ENCODE assay signal across 24 cellular contexts in the genomic region with DNA sequence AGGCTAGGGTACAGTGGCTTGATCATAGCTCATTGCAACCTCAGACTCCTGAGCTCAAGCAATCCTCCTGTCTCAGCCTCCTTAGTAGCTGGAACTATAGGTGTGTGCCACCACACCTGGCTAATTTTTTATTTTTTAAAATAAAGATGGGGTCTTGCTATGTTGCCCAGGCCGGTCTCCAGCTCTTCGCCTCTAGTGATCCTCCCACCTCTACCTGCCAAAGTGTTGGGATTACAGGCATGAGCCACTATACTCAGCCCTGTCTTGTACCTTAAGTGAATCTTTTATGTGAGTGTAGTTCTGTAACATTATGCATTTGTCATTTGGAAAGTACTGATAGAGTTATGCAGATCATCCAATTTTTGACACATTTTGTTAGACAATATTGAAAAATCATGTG.
DNase-seq lines count a peak whose midpoint lies in the region; ATAC-seq, FAIRE-seq and TF ChIP-seq lines count a peak whose summit lies in the region.
"Had no signal": no experiment of that assay in that cellular context is flagged by ENCODE, and none has a peak within 500 bp of the region (broad histone marks: within the 10 kb centered on the region; RNA-seq: fewer than 3 reads in every experiment).

No MANE protein-coding gene starts in this region.

- H3K27ac ChIP-seq in HepG2 (ENCODE audit: extremely low read length, insufficient read depth, low read length) (no peak overlapping the region), right lobe of liver (no peak overlapping the region), GM12878 (ENCODE audit: control insufficient read depth, insufficient read depth) (peak overlapping the region; percentile 50), endodermal cell (ENCODE audit: low read depth, low read length) (no peak overlapping the region)
- H3K27ac ChIP-seq: 22Rv1; A549; BLaER1 treated with 17β-estradiol and CSF1 and Interleukin-3, amounts not matched to agents 10 nM and 100 nM; C4-2B had no signal

- WGBS in HepG2 (ENCODE audit: low lambda C conversion rate) = 100% methylated on average over 2 of the region's 2 CpGs
- WGBS in right lobe of liver (ENCODE audit: insufficient coverage, low coverage, low lambda C conversion rate, missing lambda C conversion rate) = 90% methylated on average over 2 of the region's 2 CpGs
- 100% methylated on average over 2 of the region's 2 CpGs for WGBS in GM12878 (ENCODE audit: insufficient coverage, insufficient replicate concordance, low lambda C conversion rate, missing lambda C conversion rate)
- WGBS in endodermal cell (ENCODE audit: insufficient coverage in 1 of 2, insufficient read length in 1 of 2), 2 experiments = 93% methylated on average over 2 of the region's 2 CpGs; no CpG with 5 or more reads in 1 of the 2 experiments

- H3K36me3 Mint-ChIP-seq in endodermal cell (ENCODE audit: low read depth) = no peaks in the 10 kb centered on the region

- no peaks in the 10 kb centered on the region for H3K27me3 ChIP-seq in HepG2 (ENCODE audit: control insufficient read depth in 1 of 2, insufficient read depth in 2 of 2, low read length in 2 of 2)
- H3K27me3 ChIP-seq in right lobe of liver = no peaks in the 10 kb centered on the region
- H3K27me3 ChIP-seq in GM12878 (replicated peaks in 1 of 2; ENCODE audit: control insufficient read depth in 2 of 2, insufficient read depth in 2 of 2, low read length in 1 of 2) = no peaks in the 10 kb centered on the region
- no peaks in the 10 kb centered on the region for H3K27me3 ChIP-seq in endodermal cell (ENCODE audit: control insufficient read depth, insufficient read depth, low read length, poor library complexity, severe bottlenecking)
- H3K27me3 ChIP-seq: BLaER1 treated with 17β-estradiol and CSF1 and Interleukin-3, amounts not matched to agents 10 nM and 100 nM had no signal

- TF ChIP-seq POLR2A in HepG2 (IDR thresholded peaks at IDR 0.05; ENCODE audit: insufficient read depth in 1 of 2, low read depth in 2 of 2, low read length in 2 of 2) (no peak), right lobe of liver (IDR thresholded peaks at IDR 0.05) (no peak), GM12878 (IDR thresholded peaks at IDR 0.05; ENCODE audit: low read depth, low read length) (no peak)

- peaks cover 14% of the 10 kb centered on the region for H3K4me1 Mint-ChIP-seq in endodermal cell

- H3K4me3 Mint-ChIP-seq in endodermal cell = no peak overlapping the region
- H3K4me3 Mint-ChIP-seq: B cell; CD4-positive, alpha-beta T cell; CD8-positive, alpha-beta memory T cell had no signal

- H3K9ac ChIP-seq in HepG2 (ENCODE audit: insufficient read depth, low read depth, low read length) = no peak overlapping the region
- no peak overlapping the region for H3K9ac ChIP-seq in GM12878 (ENCODE audit: control insufficient read depth, insufficient read depth, low read length)
- H3K9ac ChIP-seq in endodermal cell (ENCODE audit: extremely low read depth, low read length, poor library complexity, severe bottlenecking) = no peak overlapping the region
- H3K9ac ChIP-seq: BLaER1 treated with 17β-estradiol and CSF1 and Interleukin-3, amounts not matched to agents 10 nM and 100 nM had no signal

- peaks cover 6% of the 10 kb centered on the region for H3K9me3 Mint-ChIP-seq in endodermal cell
- H3K9me3 Mint-ChIP-seq: CD4-positive, alpha-beta T cell; CD8-positive, alpha-beta memory T cell had no signal

- no peak for TF ChIP-seq EP300 in HepG2 (IDR thresholded peaks at IDR 0.05; ENCODE audit: low read depth in 2 of 2, low read length in 2 of 2)
- no peak for TF ChIP-seq EP300 in HepG2 (CRISPR knock-in tag; IDR thresholded peaks at IDR 0.05; ENCODE audit: borderline replicate concordance)
- no peak for TF ChIP-seq EP300 in GM12878 (IDR thresholded peaks at IDR 0.05; ENCODE audit: borderline replicate concordance in 1 of 2, control insufficient read depth in 1 of 2, low read depth in 2 of 2, low read length in 2 of 2)

- peaks cover 11% of the 10 kb centered on the region for H3K27me3 Mint-ChIP-seq in endodermal cell (ENCODE audit: insufficient read depth)
- H3K27me3 Mint-ChIP-seq: B cell; CD4-positive, alpha-beta T cell had no signal

- peaks cover 51% of the 10 kb centered on the region for H3K4me1 ChIP-seq in HepG2 (ENCODE audit: insufficient read depth, low read length)
- H3K4me1 ChIP-seq in right lobe of liver = no peaks in the 10 kb centered on the region
- H3K4me1 ChIP-seq in GM12878 (ENCODE audit: control insufficient read depth, insufficient read depth, low read length) = peaks cover 60% of the 10 kb centered on the region
- peaks cover 6% of the 10 kb centered on the region for H3K4me1 ChIP-seq in endodermal cell (ENCODE audit: control insufficient read depth, insufficient read depth, low read length)

- H4K20me1 ChIP-seq in HepG2 (ENCODE audit: insufficient read depth, low read length) = no peaks in the 10 kb centered on the region
- H4K20me1 ChIP-seq in GM12878 (ENCODE audit: control insufficient read depth, insufficient read depth) = no peaks in the 10 kb centered on the region
- H4K20me1 ChIP-seq: BLaER1 treated with 17β-estradiol and CSF1 and Interleukin-3, amounts not matched to agents 10 nM and 100 nM had no signal

- TF ChIP-seq RAD21 in HepG2 (CRISPR knock-in tag; IDR thresholded peaks at IDR 0.05) = no peak
- TF ChIP-seq RAD21 in GM12878 (IDR thresholded peaks at IDR 0.05; ENCODE audit: insufficient read depth, low read depth, low read length) = no peak

- H3K4me3 ChIP-seq in HepG2 (replicated peaks in 1 of 3; ENCODE audit: insufficient read depth in 1 of 3, low read depth in 2 of 3, low read length in 3 of 3) = no peak overlapping the region
- no peak overlapping the region for H3K4me3 ChIP-seq in right lobe of liver
- H3K4me3 ChIP-seq in GM12878 = no peak overlapping the region
- no peak overlapping the region for H3K4me3 ChIP-seq in endodermal cell (ENCODE audit: low read length)
- H3K4me3 ChIP-seq: A549; BLaER1 treated with 17β-estradiol and CSF1 and Interleukin-3, amounts not matched to agents 10 nM and 100 nM had no signal

- CTCF ChIA-PET in HepG2 (lab: Yijun Ruan, JAX; ENCODE audit: low intra/inter-chr PET ratio, low total read pairs) = no interaction called here
- CTCF ChIA-PET in GM12878 (lab: Yijun Ruan, JAX) = interaction anchor here (0.9 to 2.1 kb wide), 2 partner anchors 65 to 91 kb away, joined by 3 to 5 read pairs; no protein-coding TSS in a partner anchor

- H3K9me3 ChIP-seq in HepG2 (ENCODE audit: low read length) (no peaks in the 10 kb centered on the region), right lobe of liver (no peaks in the 10 kb centered on the region), GM12878 (replicated peaks; ENCODE audit: control insufficient read depth, insufficient read depth, low read length) (no peaks in the 10 kb centered on the region; the same call in 1 of the 3 replicates), endodermal cell (ENCODE audit: control insufficient read depth, low read length) (peaks cover 13% of the 10 kb centered on the region)
- H3K9me3 ChIP-seq: A549 had no signal

- ATAC-seq in HepG2 = no peak
- no peak for ATAC-seq in right lobe of liver
- no peak for ATAC-seq in GM12878
- ATAC-seq: A549 had no signal

- BruUV-seq in HepG2 (replicated peaks; lab: Mats Ljungman, UMichigan) (no TSS peak), GM12878 (replicated peaks; lab: Mats Ljungman, UMichigan) (no TSS peak)

- RAD21 ChIA-PET in GM12878 (lab: Charles Lee; ENCODE audit: unreplicated experiment) = interaction anchor here (0.7 to 2.7 kb wide), 9 partner anchors 16 to 91 kb away, joined by 3 to 14 read pairs (median 5); partner anchors contain the start of gene C15orf39

- H3K36me3 ChIP-seq in HepG2 (replicated peaks in 1 of 2; ENCODE audit: control insufficient read depth in 1 of 2, insufficient read depth in 2 of 2, low read length in 2 of 2) (no peaks in the 10 kb centered on the region), right lobe of liver (no peaks in the 10 kb centered on the region), GM12878 (ENCODE audit: control insufficient read depth in 2 of 2, insufficient read depth in 2 of 2, low read length in 1 of 2) (no peaks in the 10 kb centered on the region), endodermal cell (ENCODE audit: control insufficient read depth, insufficient read depth, low read length) (no peaks in the 10 kb centered on the region)
- H3K36me3 ChIP-seq: BLaER1 treated with 17β-estradiol and CSF1 and Interleukin-3, amounts not matched to agents 10 nM and 100 nM had no signal

- POLR2A ChIA-PET in HepG2 (lab: Yijun Ruan, JAX) (no interaction called here), GM12878 (lab: Charles Lee) (interaction anchor here (0.6 to 2.9 kb wide), 9 partner anchors 10 to 493 kb away, joined by 3 to 20 read pairs (median 4); partner anchors contain the start of gene C15orf39)

- H3K27ac Mint-ChIP-seq in endodermal cell = no peak overlapping the region
- H3K27ac Mint-ChIP-seq: B cell; CD4-positive, alpha-beta T cell had no signal

- DNase-seq in HepG2 (ENCODE audit: low spot score) (no peak), right lobe of liver (no peak), GM12878 (ENCODE audit: low read depth, low spot score) (no peak), endodermal cell (peak; percentile 12), GM20000 (ENCODE audit: low spot score) (no peak), NCI-H146 (lab: John Stamatoyannopoulos, UW) (no peak)
- DNase-seq: AML-193; CD4-positive, alpha-beta T cell; CD8-positive, alpha-beta memory T cell; COR-L47; DMS 273 treated with DMSO at 0.1 percent for 48 hours; DMS153; DMS53; DMS79; DND-41; EL; GDM1 had no signal

- intact Hi-C loops in HepG2 (cut with micrococcal nuclease; ENCODE audit: unreplicated experiment) (no loop called here), right lobe of liver (cut with DNase I) (loop anchor here in 1 of 2 donors (10.0 kb wide), 1 partner anchor 50 kb away; no protein-coding TSS in a partner anchor), GM12878 (cut with micrococcal nuclease; ENCODE audit: unreplicated experiment) (loop anchor here (10.0 kb wide), 1 partner anchor 740 kb away; no protein-coding TSS in a partner anchor)

- SMC1A ChIA-PET in GM12878 (lab: Charles Lee; ENCODE audit: uncharacterized antibody, unreplicated experiment) = interaction anchor here (1.0 to 2.9 kb wide), 12 partner anchors 9 to 67 kb away, joined by 3 to 21 read pairs (median 5); partner anchors contain the start of gene C15orf39

- no peak overlapping the region for H3K4me2 ChIP-seq in HepG2 (ENCODE audit: low read depth, low read length)
- no peak overlapping the region for H3K4me2 ChIP-seq in GM12878 (ENCODE audit: control insufficient read depth, insufficient read depth)
- H3K4me2 ChIP-seq: A549 had no signal

- H3K79me2 ChIP-seq in HepG2 (ENCODE audit: insufficient read depth, low read length) (no peaks in the 10 kb centered on the region), GM12878 (ENCODE audit: control insufficient read depth, insufficient read depth, low read length) (no peaks in the 10 kb centered on the region)

- FAIRE-seq in HepG2 (lab: Jason Lieb, UNC) = no peak
- FAIRE-seq in GM12878 (lab: Jason Lieb, UNC) = no peak
- FAIRE-seq: A549, GM12891, GM19239 had no signal

- TF ChIP-seq CTCF in HepG2 (CRISPR knock-in tag; IDR thresholded peaks at IDR 0.05) = no peak
- no peak for TF ChIP-seq CTCF in right lobe of liver (IDR thresholded peaks at IDR 0.05)
- no peak for TF ChIP-seq CTCF in GM12878 (IDR thresholded peaks at IDR 0.05 in 2 of 3, conservative IDR thresholded peaks at IDR 0.05 in 1 of 3; ENCODE audit: control insufficient read depth in 2 of 3, extremely low read depth in 1 of 3, insufficient read depth in 1 of 3, low read depth in 3 of 3, low read length in 3 of 3)
- no peak for TF ChIP-seq CTCF in endodermal cell (conservative IDR thresholded peaks at IDR 0.05)
- TF ChIP-seq CTCF in GM20000 (IDR thresholded peaks at IDR 0.05; ENCODE audit: extremely low read depth, missing control alignments) = no peak

- H2AFZ ChIP-seq in HepG2 (ENCODE audit: low read length) (no peak overlapping the region), GM12878 (ENCODE audit: control insufficient read depth, low read depth, low read length) (no peak overlapping the region)

- in situ Hi-C loops in HepG2 (cut with HindIII; ENCODE audit: extremely low pct_ligation_motif_present, low pct_unique_long_range_greater_than_20kb) (no loop called here), GM12878 (cut with MboI) (loop anchor here (5.0 kb wide), 1 partner anchor 63 kb away; no protein-coding TSS in a partner anchor)
